1 cellular context compared by ENCODE assay signal in the genomic region with DNA sequence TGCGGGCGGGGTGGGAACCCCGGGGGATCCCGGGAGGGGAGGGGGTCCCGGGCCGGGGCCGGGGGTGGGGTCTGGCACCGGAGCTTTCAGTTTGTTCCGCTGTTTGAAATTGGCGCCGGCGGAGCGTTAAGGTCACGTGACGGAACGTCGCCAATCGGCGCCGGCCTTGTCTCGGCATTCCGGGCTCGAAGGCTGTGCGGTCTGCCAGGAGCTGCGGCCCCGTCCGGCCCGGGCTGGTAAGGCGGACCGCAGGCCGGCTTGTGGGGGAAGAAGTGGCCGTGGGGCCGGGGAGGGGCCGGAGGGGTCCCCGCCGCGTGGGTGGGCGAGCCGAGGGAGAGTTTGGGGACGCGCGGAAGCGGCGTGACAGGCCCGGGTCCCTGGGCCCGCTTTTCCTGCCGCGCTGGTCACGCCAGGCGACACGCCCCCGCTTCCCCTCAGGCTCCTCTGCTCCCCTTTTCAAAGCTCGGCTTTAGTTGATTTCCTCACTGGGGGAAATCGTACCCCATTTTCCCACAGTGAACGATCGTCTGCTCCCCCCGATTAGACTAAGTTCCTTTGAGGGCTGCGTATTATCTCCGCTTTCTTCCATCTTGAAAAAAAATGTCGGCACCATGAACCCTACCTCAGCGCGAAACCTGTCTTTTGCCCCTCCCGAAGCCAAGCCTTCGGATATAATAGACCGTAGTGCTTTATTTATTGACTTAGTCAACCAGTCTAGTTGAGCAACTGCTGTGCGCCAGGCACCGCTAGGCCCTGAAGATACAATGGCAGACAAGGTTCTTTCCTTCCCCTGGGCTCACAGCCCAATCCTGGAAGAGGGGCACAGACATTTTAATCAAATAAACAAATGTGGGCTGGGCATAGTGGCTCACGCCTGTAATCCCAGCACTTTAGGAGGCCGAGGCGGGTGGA.
TF ChIP-seq lines count a peak whose summit lies in the region.

A gene with protein sequence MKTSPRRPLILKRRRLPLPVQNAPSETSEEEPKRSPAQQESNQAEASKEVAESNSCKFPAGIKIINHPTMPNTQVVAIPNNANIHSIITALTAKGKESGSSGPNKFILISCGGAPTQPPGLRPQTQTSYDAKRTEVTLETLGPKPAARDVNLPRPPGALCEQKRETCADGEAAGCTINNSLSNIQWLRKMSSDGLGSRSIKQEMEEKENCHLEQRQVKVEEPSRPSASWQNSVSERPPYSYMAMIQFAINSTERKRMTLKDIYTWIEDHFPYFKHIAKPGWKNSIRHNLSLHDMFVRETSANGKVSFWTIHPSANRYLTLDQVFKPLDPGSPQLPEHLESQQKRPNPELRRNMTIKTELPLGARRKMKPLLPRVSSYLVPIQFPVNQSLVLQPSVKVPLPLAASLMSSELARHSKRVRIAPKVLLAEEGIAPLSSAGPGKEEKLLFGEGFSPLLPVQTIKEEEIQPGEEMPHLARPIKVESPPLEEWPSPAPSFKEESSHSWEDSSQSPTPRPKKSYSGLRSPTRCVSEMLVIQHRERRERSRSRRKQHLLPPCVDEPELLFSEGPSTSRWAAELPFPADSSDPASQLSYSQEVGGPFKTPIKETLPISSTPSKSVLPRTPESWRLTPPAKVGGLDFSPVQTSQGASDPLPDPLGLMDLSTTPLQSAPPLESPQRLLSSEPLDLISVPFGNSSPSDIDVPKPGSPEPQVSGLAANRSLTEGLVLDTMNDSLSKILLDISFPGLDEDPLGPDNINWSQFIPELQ (minus strand): TSS at position 128 of the 912 bp plus-strand sequence. CDS start 2,696 bp downstream, outside the sequence.
A gene with protein sequence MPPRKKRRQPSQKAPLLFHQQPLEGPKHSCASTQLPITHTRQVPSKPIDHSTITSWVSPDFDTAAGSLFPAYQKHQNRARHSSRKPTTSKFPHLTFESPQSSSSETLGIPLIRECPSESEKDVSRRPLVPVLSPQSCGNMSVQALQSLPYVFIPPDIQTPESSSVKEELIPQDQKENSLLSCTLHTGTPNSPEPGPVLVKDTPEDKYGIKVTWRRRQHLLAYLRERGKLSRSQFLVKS (plus strand): TSS at position 177 of the 912 bp plus-strand sequence. CDS start 8,144 bp downstream, outside the sequence.

TF ChIP-seq in GM12878, 131 proteins besides CTCF, POLR2A, EP300 and RAD21 (continued from another document and continues in another):
- TF ChIP-seq, protein P1, sequence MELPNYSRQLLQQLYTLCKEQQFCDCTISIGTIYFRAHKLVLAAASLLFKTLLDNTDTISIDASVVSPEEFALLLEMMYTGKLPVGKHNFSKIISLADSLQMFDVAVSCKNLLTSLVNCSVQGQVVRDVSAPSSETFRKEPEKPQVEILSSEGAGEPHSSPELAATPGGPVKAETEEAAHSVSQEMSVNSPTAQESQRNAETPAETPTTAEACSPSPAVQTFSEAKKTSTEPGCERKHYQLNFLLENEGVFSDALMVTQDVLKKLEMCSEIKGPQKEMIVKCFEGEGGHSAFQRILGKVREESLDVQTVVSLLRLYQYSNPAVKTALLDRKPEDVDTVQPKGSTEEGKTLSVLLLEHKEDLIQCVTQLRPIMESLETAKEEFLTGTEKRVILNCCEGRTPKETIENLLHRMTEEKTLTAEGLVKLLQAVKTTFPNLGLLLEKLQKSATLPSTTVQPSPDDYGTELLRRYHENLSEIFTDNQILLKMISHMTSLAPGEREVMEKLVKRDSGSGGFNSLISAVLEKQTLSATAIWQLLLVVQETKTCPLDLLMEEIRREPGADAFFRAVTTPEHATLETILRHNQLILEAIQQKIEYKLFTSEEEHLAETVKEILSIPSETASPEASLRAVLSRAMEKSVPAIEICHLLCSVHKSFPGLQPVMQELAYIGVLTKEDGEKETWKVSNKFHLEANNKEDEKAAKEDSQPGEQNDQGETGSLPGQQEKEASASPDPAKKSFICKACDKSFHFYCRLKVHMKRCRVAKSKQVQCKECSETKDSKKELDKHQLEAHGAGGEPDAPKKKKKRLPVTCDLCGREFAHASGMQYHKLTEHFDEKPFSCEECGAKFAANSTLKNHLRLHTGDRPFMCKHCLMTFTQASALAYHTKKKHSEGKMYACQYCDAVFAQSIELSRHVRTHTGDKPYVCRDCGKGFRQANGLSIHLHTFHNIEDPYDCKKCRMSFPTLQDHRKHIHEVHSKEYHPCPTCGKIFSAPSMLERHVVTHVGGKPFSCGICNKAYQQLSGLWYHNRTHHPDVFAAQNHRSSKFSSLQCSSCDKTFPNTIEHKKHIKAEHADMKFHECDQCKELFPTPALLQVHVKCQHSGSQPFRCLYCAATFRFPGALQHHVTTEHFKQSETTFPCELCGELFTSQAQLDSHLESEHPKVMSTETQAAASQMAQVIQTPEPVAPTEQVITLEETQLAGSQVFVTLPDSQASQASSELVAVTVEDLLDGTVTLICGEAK (IDR thresholded peaks at IDR 0.05; ENCODE audit: borderline replicate concordance) = no peak
- TF ChIP-seq RB1 (IDR thresholded peaks at IDR 0.05; ENCODE audit: borderline replicate concordance) = peak; percentile 64; the same call in 1 of the 2 replicates
- TF ChIP-seq, protein P2, sequence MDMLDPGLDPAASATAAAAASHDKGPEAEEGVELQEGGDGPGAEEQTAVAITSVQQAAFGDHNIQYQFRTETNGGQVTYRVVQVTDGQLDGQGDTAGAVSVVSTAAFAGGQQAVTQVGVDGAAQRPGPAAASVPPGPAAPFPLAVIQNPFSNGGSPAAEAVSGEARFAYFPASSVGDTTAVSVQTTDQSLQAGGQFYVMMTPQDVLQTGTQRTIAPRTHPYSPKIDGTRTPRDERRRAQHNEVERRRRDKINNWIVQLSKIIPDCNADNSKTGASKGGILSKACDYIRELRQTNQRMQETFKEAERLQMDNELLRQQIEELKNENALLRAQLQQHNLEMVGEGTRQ (IDR thresholded peaks at IDR 0.05; ENCODE audit: borderline replicate concordance, low read depth, low read length) = peak; percentile 89
- TF ChIP-seq, protein P3, sequence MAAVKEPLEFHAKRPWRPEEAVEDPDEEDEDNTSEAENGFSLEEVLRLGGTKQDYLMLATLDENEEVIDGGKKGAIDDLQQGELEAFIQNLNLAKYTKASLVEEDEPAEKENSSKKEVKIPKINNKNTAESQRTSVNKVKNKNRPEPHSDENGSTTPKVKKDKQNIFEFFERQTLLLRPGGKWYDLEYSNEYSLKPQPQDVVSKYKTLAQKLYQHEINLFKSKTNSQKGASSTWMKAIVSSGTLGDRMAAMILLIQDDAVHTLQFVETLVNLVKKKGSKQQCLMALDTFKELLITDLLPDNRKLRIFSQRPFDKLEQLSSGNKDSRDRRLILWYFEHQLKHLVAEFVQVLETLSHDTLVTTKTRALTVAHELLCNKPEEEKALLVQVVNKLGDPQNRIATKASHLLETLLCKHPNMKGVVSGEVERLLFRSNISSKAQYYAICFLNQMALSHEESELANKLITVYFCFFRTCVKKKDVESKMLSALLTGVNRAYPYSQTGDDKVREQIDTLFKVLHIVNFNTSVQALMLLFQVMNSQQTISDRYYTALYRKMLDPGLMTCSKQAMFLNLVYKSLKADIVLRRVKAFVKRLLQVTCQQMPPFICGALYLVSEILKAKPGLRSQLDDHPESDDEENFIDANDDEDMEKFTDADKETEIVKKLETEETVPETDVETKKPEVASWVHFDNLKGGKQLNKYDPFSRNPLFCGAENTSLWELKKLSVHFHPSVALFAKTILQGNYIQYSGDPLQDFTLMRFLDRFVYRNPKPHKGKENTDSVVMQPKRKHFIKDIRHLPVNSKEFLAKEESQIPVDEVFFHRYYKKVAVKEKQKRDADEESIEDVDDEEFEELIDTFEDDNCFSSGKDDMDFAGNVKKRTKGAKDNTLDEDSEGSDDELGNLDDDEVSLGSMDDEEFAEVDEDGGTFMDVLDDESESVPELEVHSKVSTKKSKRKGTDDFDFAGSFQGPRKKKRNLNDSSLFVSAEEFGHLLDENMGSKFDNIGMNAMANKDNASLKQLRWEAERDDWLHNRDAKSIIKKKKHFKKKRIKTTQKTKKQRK (IDR thresholded peaks at IDR 0.05; ENCODE audit: low read depth, low read length) = no peak
- TF ChIP-seq ZNF274 (IDR thresholded peaks at IDR 0.05; ENCODE audit: insufficient read depth, insufficient read length) = no peak
- no peak for TF ChIP-seq MEF2B (IDR thresholded peaks at IDR 0.05; ENCODE audit: partially characterized antibody, poor library complexity, severe bottlenecking)
- TF ChIP-seq FOXK2 (IDR thresholded peaks at IDR 0.05) = no peak
- TF ChIP-seq, protein P4, sequence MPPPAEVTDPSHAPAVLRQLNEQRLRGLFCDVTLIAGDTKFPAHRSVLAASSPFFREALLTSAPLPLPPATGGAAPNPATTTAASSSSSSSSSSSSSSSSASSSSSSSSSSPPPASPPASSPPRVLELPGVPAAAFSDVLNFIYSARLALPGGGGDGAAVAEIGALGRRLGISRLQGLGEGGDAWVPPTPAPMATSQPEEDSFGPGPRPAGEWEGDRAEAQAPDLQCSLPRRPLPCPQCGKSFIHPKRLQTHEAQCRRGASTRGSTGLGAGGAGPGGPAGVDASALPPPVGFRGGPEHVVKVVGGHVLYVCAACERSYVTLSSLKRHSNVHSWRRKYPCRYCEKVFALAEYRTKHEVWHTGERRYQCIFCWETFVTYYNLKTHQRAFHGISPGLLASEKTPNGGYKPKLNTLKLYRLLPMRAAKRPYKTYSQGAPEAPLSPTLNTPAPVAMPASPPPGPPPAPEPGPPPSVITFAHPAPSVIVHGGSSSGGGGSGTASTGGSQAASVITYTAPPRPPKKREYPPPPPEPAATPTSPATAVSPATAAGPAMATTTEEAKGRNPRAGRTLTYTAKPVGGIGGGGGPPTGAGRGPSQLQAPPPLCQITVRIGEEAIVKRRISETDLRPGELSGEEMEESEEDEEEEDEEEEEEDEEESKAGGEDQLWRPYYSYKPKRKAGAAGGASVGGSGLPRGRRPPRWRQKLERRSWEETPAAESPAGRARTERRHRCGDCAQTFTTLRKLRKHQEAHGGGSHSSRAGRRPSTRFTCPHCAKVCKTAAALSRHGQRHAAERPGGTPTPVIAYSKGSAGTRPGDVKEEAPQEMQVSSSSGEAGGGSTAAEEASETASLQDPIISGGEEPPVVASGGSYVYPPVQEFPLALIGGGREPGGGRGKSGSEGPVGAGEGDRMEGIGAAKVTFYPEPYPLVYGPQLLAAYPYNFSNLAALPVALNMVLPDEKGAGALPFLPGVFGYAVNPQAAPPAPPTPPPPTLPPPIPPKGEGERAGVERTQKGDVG (CRISPR knock-in tag; IDR thresholded peaks at IDR 0.05) = peak; percentile 29; the same call in 1 of the 2 replicates
- no peak for TF ChIP-seq YBX1 (IDR thresholded peaks at IDR 0.05)
- no peak for TF ChIP-seq KAT2A (conservative IDR thresholded peaks at IDR 0.05; ENCODE audit: control insufficient read depth, low read depth, low read length)
- peak; percentile 55; the same call in 1 of the 2 replicates for TF ChIP-seq PAX5 (IDR thresholded peaks at IDR 0.05; ENCODE audit: borderline replicate concordance, low read depth, low read length)
- TF ChIP-seq FOS (IDR thresholded peaks at IDR 0.05; ENCODE audit: borderline replicate concordance, extremely low read depth, insufficient read length) = no peak
- TF ChIP-seq, protein P5, sequence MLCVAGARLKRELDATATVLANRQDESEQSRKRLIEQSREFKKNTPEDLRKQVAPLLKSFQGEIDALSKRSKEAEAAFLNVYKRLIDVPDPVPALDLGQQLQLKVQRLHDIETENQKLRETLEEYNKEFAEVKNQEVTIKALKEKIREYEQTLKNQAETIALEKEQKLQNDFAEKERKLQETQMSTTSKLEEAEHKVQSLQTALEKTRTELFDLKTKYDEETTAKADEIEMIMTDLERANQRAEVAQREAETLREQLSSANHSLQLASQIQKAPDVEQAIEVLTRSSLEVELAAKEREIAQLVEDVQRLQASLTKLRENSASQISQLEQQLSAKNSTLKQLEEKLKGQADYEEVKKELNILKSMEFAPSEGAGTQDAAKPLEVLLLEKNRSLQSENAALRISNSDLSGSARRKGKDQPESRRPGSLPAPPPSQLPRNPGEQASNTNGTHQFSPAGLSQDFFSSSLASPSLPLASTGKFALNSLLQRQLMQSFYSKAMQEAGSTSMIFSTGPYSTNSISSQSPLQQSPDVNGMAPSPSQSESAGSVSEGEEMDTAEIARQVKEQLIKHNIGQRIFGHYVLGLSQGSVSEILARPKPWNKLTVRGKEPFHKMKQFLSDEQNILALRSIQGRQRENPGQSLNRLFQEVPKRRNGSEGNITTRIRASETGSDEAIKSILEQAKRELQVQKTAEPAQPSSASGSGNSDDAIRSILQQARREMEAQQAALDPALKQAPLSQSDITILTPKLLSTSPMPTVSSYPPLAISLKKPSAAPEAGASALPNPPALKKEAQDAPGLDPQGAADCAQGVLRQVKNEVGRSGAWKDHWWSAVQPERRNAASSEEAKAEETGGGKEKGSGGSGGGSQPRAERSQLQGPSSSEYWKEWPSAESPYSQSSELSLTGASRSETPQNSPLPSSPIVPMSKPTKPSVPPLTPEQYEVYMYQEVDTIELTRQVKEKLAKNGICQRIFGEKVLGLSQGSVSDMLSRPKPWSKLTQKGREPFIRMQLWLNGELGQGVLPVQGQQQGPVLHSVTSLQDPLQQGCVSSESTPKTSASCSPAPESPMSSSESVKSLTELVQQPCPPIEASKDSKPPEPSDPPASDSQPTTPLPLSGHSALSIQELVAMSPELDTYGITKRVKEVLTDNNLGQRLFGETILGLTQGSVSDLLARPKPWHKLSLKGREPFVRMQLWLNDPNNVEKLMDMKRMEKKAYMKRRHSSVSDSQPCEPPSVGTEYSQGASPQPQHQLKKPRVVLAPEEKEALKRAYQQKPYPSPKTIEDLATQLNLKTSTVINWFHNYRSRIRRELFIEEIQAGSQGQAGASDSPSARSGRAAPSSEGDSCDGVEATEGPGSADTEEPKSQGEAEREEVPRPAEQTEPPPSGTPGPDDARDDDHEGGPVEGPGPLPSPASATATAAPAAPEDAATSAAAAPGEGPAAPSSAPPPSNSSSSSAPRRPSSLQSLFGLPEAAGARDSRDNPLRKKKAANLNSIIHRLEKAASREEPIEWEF (IDR thresholded peaks at IDR 0.05; ENCODE audit: insufficient replicate concordance, low read depth, low read length) = no peak
- TF ChIP-seq, protein P6, sequence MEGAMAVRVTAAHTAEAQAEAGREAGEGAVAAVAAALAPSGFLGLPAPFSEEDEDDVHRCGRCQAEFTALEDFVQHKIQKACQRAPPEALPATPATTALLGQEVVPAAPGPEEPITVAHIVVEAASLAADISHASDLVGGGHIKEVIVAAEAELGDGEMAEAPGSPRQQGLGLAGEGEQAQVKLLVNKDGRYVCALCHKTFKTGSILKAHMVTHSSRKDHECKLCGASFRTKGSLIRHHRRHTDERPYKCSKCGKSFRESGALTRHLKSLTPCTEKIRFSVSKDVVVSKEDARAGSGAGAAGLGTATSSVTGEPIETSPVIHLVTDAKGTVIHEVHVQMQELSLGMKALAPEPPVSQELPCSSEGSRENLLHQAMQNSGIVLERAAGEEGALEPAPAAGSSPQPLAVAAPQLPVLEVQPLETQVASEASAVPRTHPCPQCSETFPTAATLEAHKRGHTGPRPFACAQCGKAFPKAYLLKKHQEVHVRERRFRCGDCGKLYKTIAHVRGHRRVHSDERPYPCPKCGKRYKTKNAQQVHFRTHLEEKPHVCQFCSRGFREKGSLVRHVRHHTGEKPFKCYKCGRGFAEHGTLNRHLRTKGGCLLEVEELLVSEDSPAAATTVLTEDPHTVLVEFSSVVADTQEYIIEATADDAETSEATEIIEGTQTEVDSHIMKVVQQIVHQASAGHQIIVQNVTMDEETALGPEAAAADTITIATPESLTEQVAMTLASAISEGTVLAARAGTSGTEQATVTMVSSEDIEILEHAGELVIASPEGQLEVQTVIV (IDR thresholded peaks at IDR 0.05; ENCODE audit: borderline replicate concordance, partially characterized antibody) = no peak
- TF ChIP-seq, protein P7, sequence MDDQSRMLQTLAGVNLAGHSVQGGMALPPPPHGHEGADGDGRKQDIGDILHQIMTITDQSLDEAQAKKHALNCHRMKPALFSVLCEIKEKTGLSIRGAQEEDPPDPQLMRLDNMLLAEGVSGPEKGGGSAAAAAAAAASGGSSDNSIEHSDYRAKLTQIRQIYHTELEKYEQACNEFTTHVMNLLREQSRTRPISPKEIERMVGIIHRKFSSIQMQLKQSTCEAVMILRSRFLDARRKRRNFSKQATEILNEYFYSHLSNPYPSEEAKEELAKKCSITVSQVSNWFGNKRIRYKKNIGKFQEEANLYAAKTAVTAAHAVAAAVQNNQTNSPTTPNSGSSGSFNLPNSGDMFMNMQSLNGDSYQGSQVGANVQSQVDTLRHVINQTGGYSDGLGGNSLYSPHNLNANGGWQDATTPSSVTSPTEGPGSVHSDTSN (IDR thresholded peaks at IDR 0.05; ENCODE audit: insufficient replicate concordance, low read depth, low read length) = no peak
- TF ChIP-seq KDM1A (IDR thresholded peaks at IDR 0.05; ENCODE audit: borderline replicate concordance) = no peak
- no peak; the same call in 1 of the 2 replicates for TF ChIP-seq SPI1 (IDR thresholded peaks at IDR 0.05; ENCODE audit: borderline replicate concordance, insufficient read depth, low read depth, low read length)
